ENCODE assay signal across 1 cellular context in the genomic region with DNA sequence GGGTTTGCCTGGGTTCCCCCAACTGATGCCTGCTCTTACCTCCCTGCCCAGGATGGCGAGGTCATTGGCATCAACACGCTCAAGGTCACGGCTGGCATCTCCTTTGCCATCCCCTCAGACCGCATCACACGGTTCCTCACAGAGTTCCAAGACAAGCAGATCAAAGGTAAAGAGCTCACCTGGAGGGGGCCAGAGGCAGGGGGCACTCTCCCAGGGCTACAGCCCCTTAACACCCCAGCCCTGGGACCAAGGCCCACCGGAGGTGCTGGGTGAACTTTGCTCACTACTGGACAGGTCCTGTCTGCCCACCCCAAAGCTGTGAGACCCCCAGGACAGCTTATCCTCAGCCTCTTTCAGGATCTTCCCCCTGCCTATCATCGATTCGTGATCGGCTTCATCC.
TF ChIP-seq lines count a peak whose summit lies in the region.

No MANE protein-coding gene starts in this region.

TF ChIP-seq in IMR-90, 13 proteins besides CTCF, POLR2A, EP300 and RAD21:
- no peak for TF ChIP-seq CHD1 (IDR thresholded peaks at IDR 0.05; ENCODE audit: low read depth, low read length)
- no peak for TF ChIP-seq ELK1 (IDR thresholded peaks at IDR 0.05; ENCODE audit: borderline replicate concordance, low read depth, low read length)
- no peak for TF ChIP-seq RFX5 (IDR thresholded peaks at IDR 0.05; ENCODE audit: low read depth, low read length)
- TF ChIP-seq SMC3 (IDR thresholded peaks at IDR 0.05; ENCODE audit: low read depth, low read length), result no peak
